ENCODE assay signal across 20 cellular contexts in the genomic region with DNA sequence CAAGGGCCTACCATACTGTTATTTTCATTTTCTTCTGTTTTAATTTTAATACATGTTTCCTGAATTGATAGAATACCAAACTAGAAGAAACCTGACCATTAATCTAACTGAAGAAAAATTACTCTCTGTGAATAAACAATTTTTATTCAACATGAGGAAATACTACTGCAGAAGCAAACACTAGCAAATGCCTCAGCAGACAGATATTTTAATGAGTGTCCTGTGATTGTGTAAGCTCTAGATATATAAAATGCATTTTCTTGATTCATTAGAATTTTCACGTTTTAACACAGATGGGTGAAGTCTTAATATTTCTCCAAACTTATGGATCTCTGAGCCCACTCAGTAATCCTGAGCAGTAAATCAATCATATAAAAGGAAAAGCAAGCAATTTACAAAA.
"Had no signal": no experiment of that assay in that cellular context is flagged by ENCODE, and none has a peak within 500 bp of the region (broad histone marks: within the 10 kb centered on the region; RNA-seq: fewer than 3 reads in every experiment).

No MANE protein-coding gene starts in this region.

- H3K4me1 Mint-ChIP-seq: activated naive CD4-positive, alpha-beta T cell treated with anti-CD3 and anti-CD28 coated beads, Interleukin-2, amount 50 U/mL, for 24 hours; central memory CD8-positive, alpha-beta T cell had no signal

- H3K4me3 Mint-ChIP-seq: activated CD8-positive, alpha-beta T cell treated with anti-CD3 and anti-CD28 coated beads, Interleukin-2, amount 10 ng/mL, durations not matched to agents 7 days and 5 days; activated naive CD4-positive, alpha-beta T cell treated with anti-CD3 and anti-CD28 coated beads, Interleukin-2, amount 50 U/mL, for 24 hours; central memory CD8-positive, alpha-beta T cell; naive thymus-derived CD4-positive, alpha-beta T cell; stimulated activated naive CD8-positive, alpha-beta T cell treated with anti-CD3 and anti-CD28 coated beads, Interleukin-15, Interleukin-2, amounts not matched to agents 100 ng/mL and 50 ng/mL, for 24 hours had no signal

- ATAC-seq: activated CD8-positive, alpha-beta T cell treated with anti-CD3 and anti-CD28 coated beads, Interleukin-2, amount 10 ng/mL, durations not matched to agents 7 days and 5 days; esophagus mucosa; left lung; naive thymus-derived CD4-positive, alpha-beta T cell had no signal

- DNase-seq: activated CD4-positive, alpha-beta T cell treated with anti-CD3 and anti-CD28 coated beads for 1 hour; activated CD4-positive, alpha-beta T cell treated with anti-CD3 and anti-CD28 coated beads, Interleukin-2, amount 50 U/mL, for 1 hour; activated CD8-positive, alpha-beta T cell treated with anti-CD3 and anti-CD28 coated beads, Interleukin-2, amount 10 ng/mL, durations not matched to agents 7 days and 5 days; activated gamma-delta T cell treated with Interleukin-2 at 50 U/mL for 16 hours; activated T-cell treated with anti-CD3 and anti-CD28 coated beads, Interleukin-2, amount 50 U/mL, for 1 hour; effector memory CD4-positive, alpha-beta T cell; kidney glomerular epithelial cell; left lung; naive thymus-derived CD4-positive, alpha-beta T cell; retina; stimulated activated CD4-positive, alpha-beta T cell treated with anti-CD3 and anti-CD28 coated beads, Interleukin-12 subunit alpha, Interleukin-12 subunit beta, amount 100 ng/mL, for 4 hours; T-helper 1 cell; tibial artery had no signal

- H3K9me3 Mint-ChIP-seq: activated naive CD4-positive, alpha-beta T cell treated with anti-CD3 and anti-CD28 coated beads, Interleukin-2, amount 50 U/mL, for 24 hours; central memory CD8-positive, alpha-beta T cell had no signal

- H3K27ac Mint-ChIP-seq: activated CD8-positive, alpha-beta T cell treated with anti-CD3 and anti-CD28 coated beads, Interleukin-2, amount 10 ng/mL, durations not matched to agents 7 days and 5 days; activated naive CD4-positive, alpha-beta T cell treated with anti-CD3 and anti-CD28 coated beads, Interleukin-2, amount 50 U/mL, for 24 hours; naive thymus-derived CD4-positive, alpha-beta T cell; progenitor cell of endocrine pancreas; stimulated activated naive CD8-positive, alpha-beta T cell treated with anti-CD3 and anti-CD28 coated beads, Interleukin-15, Interleukin-2, amounts not matched to agents 100 ng/mL and 50 ng/mL, for 24 hours had no signal

- H3K27me3 Mint-ChIP-seq: activated naive CD4-positive, alpha-beta T cell treated with anti-CD3 and anti-CD28 coated beads, Interleukin-2, amount 50 U/mL, for 24 hours; central memory CD8-positive, alpha-beta T cell; naive thymus-derived CD4-positive, alpha-beta T cell; progenitor cell of endocrine pancreas; stimulated activated naive CD8-positive, alpha-beta T cell treated with anti-CD3 and anti-CD28 coated beads, Interleukin-15, Interleukin-2, amounts not matched to agents 100 ng/mL and 50 ng/mL, for 24 hours had no signal

- H3K4me1 ChIP-seq: breast epithelium, left lung had no signal

- H3K4me3 ChIP-seq: breast epithelium, left lung, lung, tibial artery had no signal

- H3K27me3 ChIP-seq: breast epithelium, left lung, tibial artery had no signal

- H3K27ac ChIP-seq: breast epithelium, left lung, tibial artery had no signal

- H3K36me3 ChIP-seq: breast epithelium, left lung, tibial artery had no signal

- H3K9me3 ChIP-seq: breast epithelium, tibial artery had no signal
